Comparison of ENCODE assay signal across 1 cellular context in the genomic region with DNA sequence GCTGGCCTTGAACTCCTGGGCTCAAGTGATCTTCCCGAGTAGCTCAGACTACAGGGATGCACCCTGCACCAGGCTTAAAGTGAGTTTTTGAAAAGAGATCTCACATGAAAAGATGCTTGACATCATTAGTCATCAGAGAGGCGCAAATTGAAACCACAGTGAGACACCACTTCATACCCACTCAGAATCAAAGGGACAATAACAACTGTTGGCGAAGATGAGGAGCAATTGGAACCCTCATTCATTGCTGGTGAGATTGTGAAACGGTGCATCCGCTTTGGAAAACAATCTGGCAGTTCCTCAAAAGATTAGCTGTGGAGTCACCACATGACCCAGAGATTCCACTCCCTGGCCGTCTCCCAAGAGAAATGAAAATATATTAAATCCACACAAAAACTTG.
A peak's percentile ranks its signal among the peaks of the same experiment; 100 is the strongest.
TF ChIP-seq lines count a peak whose summit lies in the region.

No MANE protein-coding gene starts in this region.

TF ChIP-seq in IMR-90, 13 proteins besides CTCF, POLR2A, EP300 and RAD21 (continued from another document):
- TF ChIP-seq CEBPB (IDR thresholded peaks at IDR 0.05; ENCODE audit: low read depth, low read length) (peak; percentile 76), CHD1 (IDR thresholded peaks at IDR 0.05; ENCODE audit: low read depth, low read length) (no peak)
